Comparison of ENCODE assay signal across 15 cellular contexts in genomic region chr3:38556640-38557358, GRCh38.
A peak's percentile ranks its signal among the peaks of the same experiment; 100 is the strongest.
DNase-seq lines count a peak whose midpoint lies in the region; ATAC-seq and TF ChIP-seq lines count a peak whose summit lies in the region.
"Had no signal": no experiment of that assay in that cellular context is flagged by ENCODE, and none has a peak within 500 bp of the region (broad histone marks: within the 10 kb centered on the region; RNA-seq: fewer than 3 reads in every experiment).

No MANE protein-coding gene starts in this region.

- peaks cover 3% of the 10 kb centered on the region for H3K4me1 ChIP-seq in left ventricle myocardium inferior
- H3K4me1 ChIP-seq: A549 had no signal

- peak; percentile 8 for DNase-seq in activated naive CD4-positive, alpha-beta T cell treated with anti-CD3 and anti-CD28 coated beads, Interleukin-2, amount 10 ng/mL, durations not matched to agents 7 days and 5 days
- DNase-seq in activated naive CD4-positive, alpha-beta T cell treated with anti-CD3 and anti-CD28 coated beads, Interleukin-2, amount 50 U/mL, for 72 hours (ENCODE audit: low spot score in 2 of 2) = no peak
- DNase-seq in left ventricle myocardium inferior (no peak), osteocyte (ENCODE audit: extremely low spot score, unreplicated experiment) (peak; percentile 66), ureter (ENCODE audit: low spot score) (peak; percentile 32), medulla oblongata (ENCODE audit: extremely low spot score) (no peak)
- no peak for DNase-seq in central memory CD4-positive, alpha-beta T cell
- DNase-seq: C1 segment of cervical spinal cord, DMS 273 treated with DMSO at 0.1 percent for 48 hours, GDM1, HCEC 1CT, NCI-H1048, NCI-H146, NCI-H524 had no signal

- no peaks in the 10 kb centered on the region for H3K36me3 Mint-ChIP-seq in activated naive CD4-positive, alpha-beta T cell treated with anti-CD3 and anti-CD28 coated beads, Interleukin-2, amount 10 ng/mL, durations not matched to agents 7 days and 5 days
- H3K36me3 Mint-ChIP-seq in activated naive CD4-positive, alpha-beta T cell treated with anti-CD3 and anti-CD28 coated beads, Interleukin-2, amount 50 U/mL, for 72 hours = no peaks in the 10 kb centered on the region
- no peaks in the 10 kb centered on the region for H3K36me3 Mint-ChIP-seq in osteocyte (ENCODE audit: unreplicated experiment)

- H3K27ac ChIP-seq in left ventricle myocardium inferior (replicated peaks) = peak overlapping the region; percentile 16
- H3K27ac ChIP-seq: A549 had no signal

- no peak for TF ChIP-seq CTCF in left ventricle myocardium inferior (IDR thresholded peaks at IDR 0.05; ENCODE audit: borderline replicate concordance)
- TF ChIP-seq CTCF in osteocyte (IDR thresholded peaks at IDR 0.05) = no peak

- CTCF ChIA-PET in activated naive CD4-positive, alpha-beta T cell treated with anti-CD3 and anti-CD28 coated beads, Interleukin-2, amount 10 ng/mL, durations not matched to agents 7 days and 5 days (lab: Charles Lee) = no interaction called here

- H3K27me3 Mint-ChIP-seq in activated naive CD4-positive, alpha-beta T cell treated with anti-CD3 and anti-CD28 coated beads, Interleukin-2, amount 10 ng/mL, durations not matched to agents 7 days and 5 days = peaks cover 35% of the 10 kb centered on the region
- H3K27me3 Mint-ChIP-seq in osteocyte (ENCODE audit: unreplicated experiment) = peaks cover 4% of the 10 kb centered on the region

- H3K4me1 Mint-ChIP-seq in activated naive CD4-positive, alpha-beta T cell treated with anti-CD3 and anti-CD28 coated beads, Interleukin-2, amount 10 ng/mL, durations not matched to agents 7 days and 5 days = no peaks in the 10 kb centered on the region
- no peaks in the 10 kb centered on the region for H3K4me1 Mint-ChIP-seq in osteocyte (ENCODE audit: unreplicated experiment)

- H3K27me3 ChIP-seq in left ventricle myocardium inferior (ENCODE audit: low read depth) = no peaks in the 10 kb centered on the region

- peaks cover 68% of the 10 kb centered on the region for H3K36me3 ChIP-seq in left ventricle myocardium inferior

- H3K9me3 ChIP-seq in left ventricle myocardium inferior (replicated peaks) = no peaks in the 10 kb centered on the region
- H3K9me3 ChIP-seq: A549 had no signal

- H3K4me3 Mint-ChIP-seq in activated naive CD4-positive, alpha-beta T cell treated with anti-CD3 and anti-CD28 coated beads, Interleukin-2, amount 10 ng/mL, durations not matched to agents 7 days and 5 days = no peak overlapping the region
- no peak overlapping the region for H3K4me3 Mint-ChIP-seq in osteocyte (ENCODE audit: unreplicated experiment)

- H3K4me3 ChIP-seq in left ventricle myocardium inferior = no peak overlapping the region
- H3K4me3 ChIP-seq: A549 had no signal

- H3K27ac Mint-ChIP-seq in activated naive CD4-positive, alpha-beta T cell treated with anti-CD3 and anti-CD28 coated beads, Interleukin-2, amount 10 ng/mL, durations not matched to agents 7 days and 5 days = no peak overlapping the region
- no peak overlapping the region for H3K27ac Mint-ChIP-seq in activated naive CD4-positive, alpha-beta T cell treated with anti-CD3 and anti-CD28 coated beads, Interleukin-2, amount 50 U/mL, for 72 hours
- H3K27ac Mint-ChIP-seq in osteocyte (ENCODE audit: unreplicated experiment) = no peak overlapping the region

- intact Hi-C loops in left ventricle myocardium inferior (cut with micrococcal nuclease) = no loop called here

- no peak for ATAC-seq in activated naive CD4-positive, alpha-beta T cell treated with anti-CD3 and anti-CD28 coated beads, Interleukin-2, amount 50 U/mL, for 72 hours
- ATAC-seq: A549 had no signal

- no peaks in the 10 kb centered on the region for H3K9me3 Mint-ChIP-seq in activated naive CD4-positive, alpha-beta T cell treated with anti-CD3 and anti-CD28 coated beads, Interleukin-2, amount 10 ng/mL, durations not matched to agents 7 days and 5 days
- H3K9me3 Mint-ChIP-seq in activated naive CD4-positive, alpha-beta T cell treated with anti-CD3 and anti-CD28 coated beads, Interleukin-2, amount 50 U/mL, for 72 hours = no peaks in the 10 kb centered on the region
- peaks cover 8% of the 10 kb centered on the region for H3K9me3 Mint-ChIP-seq in osteocyte (ENCODE audit: unreplicated experiment)

Comparison
In these comparisons a context has a peak if more than half of its experiments do, and no peak if none do; other contexts are left out.
1. DNase-seq: peak in activated naive CD4-positive, alpha-beta T cell treated with anti-CD3 and anti-CD28 coated beads, Interleukin-2, amount 10 ng/mL, durations not matched to agents 7 days and 5 days (single experiment), osteocyte (single experiment) and ureter (single experiment); none in activated naive CD4-positive, alpha-beta T cell treated with anti-CD3 and anti-CD28 coated beads, Interleukin-2, amount 50 U/mL, for 72 hours (0 of 2), left ventricle myocardium inferior (single experiment), central memory CD4-positive, alpha-beta T cell (single experiment) and medulla oblongata (single experiment).